ENCODE assay signal across 7 cellular contexts in the genomic region with DNA sequence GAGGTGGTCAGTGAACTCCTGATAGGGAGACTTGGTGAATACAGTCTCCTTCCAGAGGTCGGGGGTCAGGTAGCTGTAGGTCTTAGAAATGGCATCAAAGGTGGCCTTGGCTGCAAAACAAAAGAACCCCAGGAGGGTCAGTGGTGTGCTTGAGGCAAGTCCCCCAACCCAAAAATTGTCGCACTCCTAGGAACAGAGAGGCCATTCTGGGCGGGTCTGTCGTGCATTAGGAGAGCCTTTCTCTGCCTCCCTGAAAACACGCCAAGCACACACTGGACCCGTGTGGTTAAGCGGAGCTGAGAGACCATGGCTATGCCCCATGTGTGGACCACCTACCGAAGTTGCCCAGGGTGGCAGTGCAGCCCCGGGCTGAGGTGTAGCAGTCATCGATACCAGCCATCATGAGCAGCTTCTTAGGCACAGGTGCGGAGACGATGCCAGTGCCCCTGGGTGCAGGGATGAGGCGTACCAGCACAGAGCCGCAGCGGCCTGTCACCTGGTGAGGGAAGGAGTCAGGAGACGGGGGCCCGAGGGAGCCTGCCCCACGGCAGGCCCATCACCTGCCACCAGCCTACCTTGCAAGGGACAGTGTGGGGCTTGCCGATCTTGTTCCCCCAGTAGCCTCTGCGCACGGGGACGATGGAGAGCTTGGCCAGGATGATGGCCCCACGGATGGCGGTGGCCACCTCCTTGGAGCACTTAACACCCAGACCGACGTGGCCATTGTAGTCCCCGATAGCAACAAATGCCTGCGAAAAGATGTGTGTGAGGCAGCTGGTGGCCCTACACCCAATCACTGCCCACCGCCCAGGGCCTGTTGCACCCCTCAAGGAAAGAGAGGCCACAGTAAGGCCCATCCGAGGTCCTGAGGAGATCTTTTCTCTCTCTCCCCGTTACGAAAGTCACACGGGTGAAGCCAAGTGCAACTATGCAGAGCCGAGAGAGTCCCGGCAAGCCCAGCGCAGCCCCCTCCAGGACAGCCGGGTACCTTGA. TPM values are rescaled to one million over a fixed set of nuclear protein-coding genes. Genes with fewer than 3 reads are reported as not detected.
A peak's percentile ranks its signal among the peaks of the same experiment; 100 is the strongest.
DNase-seq lines count a peak whose midpoint lies in the region; TF ChIP-seq lines count a peak whose summit lies in the region.
"Not testable (repeated sequence)": the region's sequence is repeated elsewhere in the genome, so short reads cannot be mapped to it uniquely, and the experiment has no call there.
"Had no signal": no experiment of that assay in that cellular context is flagged by ENCODE, and none has a peak within 500 bp of the region (broad histone marks: within the 10 kb centered on the region; RNA-seq: fewer than 3 reads in every experiment).

No MANE protein-coding gene starts in this region.

- WGBS in ectodermal cell, 2 experiments: 90 to 91% methylated on average over 37 of the region's 37 CpGs
- no CpG with 5 or more reads among the region's 37 CpGs for WGBS in mesendoderm (ENCODE audit: extremely low coverage, insufficient coverage, low lambda C conversion rate)

- not testable (repeated sequence) for H4K5ac ChIP-seq in mesendoderm (ENCODE audit: low read length)

- CTCF ChIA-PET in OCI-LY7 (lab: Charles Lee; ENCODE audit: unreplicated experiment): not testable (repeated sequence)

- not testable (repeated sequence) for H4K8ac ChIP-seq in mesendoderm (ENCODE audit: low read depth, low read length)

- H3K56ac ChIP-seq in mesendoderm (ENCODE audit: low read length): peak overlapping the region; percentile 99

- not testable (repeated sequence) for H3K23ac ChIP-seq in mesendoderm (ENCODE audit: low read length)

- H3K36me3 ChIP-seq in OCI-LY7 (ENCODE audit: insufficient read depth, low read length) (peaks cover 64% of the 10 kb centered on the region), mesendoderm (ENCODE audit: control insufficient read depth, insufficient read depth, low read length) (peaks cover 15% of the 10 kb centered on the region)
- H3K36me3 ChIP-seq in ectodermal cell (ENCODE audit: control insufficient read depth, insufficient read depth, low read length): not testable (repeated sequence)

- H3K27ac ChIP-seq in OCI-LY7 (ENCODE audit: low read depth, low read length, poor library complexity, severe bottlenecking) (peak overlapping the region; percentile 80), ectodermal cell (ENCODE audit: insufficient read depth, low read depth, low read length, poor library complexity, severe bottlenecking) (peak overlapping the region; percentile 60)
- not testable (repeated sequence) for H3K27ac ChIP-seq in mesendoderm (ENCODE audit: low read depth, low read length)

- H3K4me3 ChIP-seq in GM12864 (ENCODE audit: low read depth, low read length) (peak overlapping the region; percentile 72), OCI-LY7 (ENCODE audit: low read depth, low read length, poor library complexity, severe bottlenecking) (peak overlapping the region; percentile 82), mesendoderm (ENCODE audit: low read length) (peak overlapping the region; percentile 42)
- H3K4me3 ChIP-seq in ectodermal cell (ENCODE audit: insufficient read depth, low read depth, low read length): not testable (repeated sequence)

- not testable (repeated sequence) for DNase-seq in GM12864 (ENCODE audit: low read depth); OCI-LY7 (ENCODE audit: low spot score); mesendoderm
- DNase-seq in activated T-cell treated with anti-CD3 and anti-CD28 coated beads, Interleukin-2, amount 50 U/mL, for 24 hours: peak; percentile 50

- not testable (repeated sequence) for H3K9me3 ChIP-seq in OCI-LY7 (ENCODE audit: low read length); ectodermal cell (ENCODE audit: control insufficient read depth, low read length)

- not testable (repeated sequence) for H2BK15ac ChIP-seq in mesendoderm (replicated peaks; ENCODE audit: low read depth)

- peak overlapping the region; percentile 87 for H3K4me3 Mint-ChIP-seq in activated T-cell treated with anti-CD3 and anti-CD28 coated beads, Interleukin-2, amount 50 U/mL, for 24 hours
- H3K4me3 Mint-ChIP-seq in stimulated activated naive CD8-positive, alpha-beta T cell treated with anti-CD3 and anti-CD28 coated beads, Interleukin-15, Interleukin-2, amounts not matched to agents 100 ng/mL and 50 ng/mL, for 24 hours: peak overlapping the region; percentile 98

- not testable (repeated sequence) for H2AK5ac ChIP-seq in mesendoderm (ENCODE audit: low read length)

- H3K36me3 Mint-ChIP-seq in activated T-cell treated with anti-CD3 and anti-CD28 coated beads, Interleukin-2, amount 50 U/mL, for 24 hours (ENCODE audit: low read depth): peaks cover 72% of the 10 kb centered on the region
- peaks cover 48% of the 10 kb centered on the region for H3K36me3 Mint-ChIP-seq in stimulated activated naive CD8-positive, alpha-beta T cell treated with anti-CD3 and anti-CD28 coated beads, Interleukin-15, Interleukin-2, amounts not matched to agents 100 ng/mL and 50 ng/mL, for 24 hours (ENCODE audit: low read depth)

- not testable (repeated sequence) for H3K79me1 ChIP-seq in mesendoderm (ENCODE audit: low read length)

- H3K79me2 ChIP-seq in OCI-LY7 (ENCODE audit: insufficient read depth, low read depth, low read length): peaks cover 60% of the 10 kb centered on the region
- peaks cover 37% of the 10 kb centered on the region for H3K79me2 ChIP-seq in mesendoderm (ENCODE audit: control insufficient read depth, insufficient read depth, low read length)

- H2AFZ ChIP-seq in OCI-LY7 (ENCODE audit: low read length): not testable (repeated sequence)

- peaks cover 43% of the 10 kb centered on the region for H3K4me1 Mint-ChIP-seq in activated T-cell treated with anti-CD3 and anti-CD28 coated beads, Interleukin-2, amount 50 U/mL, for 24 hours (ENCODE audit: low read depth)
- H3K4me1 Mint-ChIP-seq in stimulated activated naive CD8-positive, alpha-beta T cell treated with anti-CD3 and anti-CD28 coated beads, Interleukin-15, Interleukin-2, amounts not matched to agents 100 ng/mL and 50 ng/mL, for 24 hours (ENCODE audit: low read depth): peaks cover 49% of the 10 kb centered on the region

- H3K9me2 ChIP-seq in OCI-LY7 (ENCODE audit: insufficient read depth, low read length): not testable (repeated sequence)

- peak overlapping the region; percentile 94 for H3K27ac Mint-ChIP-seq in activated T-cell treated with anti-CD3 and anti-CD28 coated beads, Interleukin-2, amount 50 U/mL, for 24 hours
- H3K27ac Mint-ChIP-seq in stimulated activated naive CD8-positive, alpha-beta T cell treated with anti-CD3 and anti-CD28 coated beads, Interleukin-15, Interleukin-2, amounts not matched to agents 100 ng/mL and 50 ng/mL, for 24 hours: peak overlapping the region; percentile 98

- H3K27me3 Mint-ChIP-seq in activated T-cell treated with anti-CD3 and anti-CD28 coated beads, Interleukin-2, amount 50 U/mL, for 24 hours; stimulated activated naive CD8-positive, alpha-beta T cell treated with anti-CD3 and anti-CD28 coated beads, Interleukin-15, Interleukin-2, amounts not matched to agents 100 ng/mL and 50 ng/mL, for 24 hours: not testable (repeated sequence)

- H2BK5ac ChIP-seq in mesendoderm (ENCODE audit: low read length): not testable (repeated sequence)

- H3K9me3 Mint-ChIP-seq in activated T-cell treated with anti-CD3 and anti-CD28 coated beads, Interleukin-2, amount 50 U/mL, for 24 hours; stimulated activated naive CD8-positive, alpha-beta T cell treated with anti-CD3 and anti-CD28 coated beads, Interleukin-15, Interleukin-2, amounts not matched to agents 100 ng/mL and 50 ng/mL, for 24 hours: not testable (repeated sequence)

- not testable (repeated sequence) for TF ChIP-seq CTCF in GM12864 (IDR thresholded peaks at IDR 0.05; ENCODE audit: low read depth, low read length, missing control alignments); OCI-LY7 (conservative IDR thresholded peaks at IDR 0.05; ENCODE audit: low read length)

- H3K4me2 ChIP-seq in OCI-LY7 (ENCODE audit: low read length) (peak overlapping the region; percentile 96), mesendoderm (ENCODE audit: low read length) (peak overlapping the region; percentile 87)

- POLR2A ChIA-PET in OCI-LY7 (lab: Charles Lee): not testable (repeated sequence)

- TSS peak; percentile 96 for BruUV-seq in OCI-LY7 (replicated peaks; lab: Mats Ljungman, UMichigan)

- peaks cover 14% of the 10 kb centered on the region for H4K20me1 ChIP-seq in OCI-LY7 (ENCODE audit: insufficient read depth, low read length)

- H3K18ac ChIP-seq in mesendoderm (ENCODE audit: low read length): not testable (repeated sequence)

- H3K4ac ChIP-seq in mesendoderm (ENCODE audit: low read depth, low read length): not testable (repeated sequence)

- H3K4me1 ChIP-seq in OCI-LY7 (ENCODE audit: insufficient read depth, low read length, poor library complexity, severe bottlenecking): peaks cover 37% of the 10 kb centered on the region
- peaks cover 25% of the 10 kb centered on the region for H3K4me1 ChIP-seq in ectodermal cell (ENCODE audit: control insufficient read depth, insufficient read depth, low read length)
- H3K4me1 ChIP-seq in mesendoderm (ENCODE audit: control insufficient read depth, low read depth, low read length): not testable (repeated sequence)

- peak overlapping the region; percentile 99 for H3K9ac ChIP-seq in mesendoderm (ENCODE audit: low read length)

- H3K27me3 ChIP-seq in ectodermal cell (ENCODE audit: control insufficient read depth, insufficient read depth, low read length, poor library complexity, severe bottlenecking); mesendoderm (ENCODE audit: insufficient read depth, low read length, poor library complexity): not testable (repeated sequence)

- not testable (repeated sequence) for H2BK120ac ChIP-seq in mesendoderm (ENCODE audit: low read depth, low read length)

- intact Hi-C loops in OCI-LY7 (cut with micrococcal nuclease; ENCODE audit: unreplicated experiment): not testable (repeated sequence)

RNA-seq across cellular contexts. Expression of a gene that starts 2.2 kb away (rescaled TPM):
- total RNA-seq in OCI-LY7 (2014; rRNA removed; shearing (Covaris generic)): 2,266 and 2,461 TPM in 2 replicates
- total RNA-seq in OCI-LY7 (2022): 3,120 and 3,140 TPM in 2 replicates
- polyA plus RNA-seq in ectodermal cell (2013, experiment 1 of 4): 4,672 TPM
- polyA plus RNA-seq in ectodermal cell (2013, experiment 2 of 4): 4,645 TPM
- polyA plus RNA-seq in ectodermal cell (2013, experiment 3 of 4): 5,518 TPM
- polyA plus RNA-seq in ectodermal cell (2013, experiment 4 of 4): 6,083 TPM
- polyA plus RNA-seq in mesendoderm (2013, experiment 1 of 2): 5,567 TPM
- polyA plus RNA-seq in mesendoderm (2013, experiment 2 of 2): 5,746 TPM

RNA-seq across cellular contexts. Expression of a gene that starts 3.1 kb away (rescaled TPM):
- 240 and 317 TPM in 2 replicates for total RNA-seq in OCI-LY7 (2014; rRNA removed; shearing (Covaris generic))
- 180 and 201 TPM in 2 replicates for total RNA-seq in OCI-LY7 (2022)
- polyA plus RNA-seq in ectodermal cell (2013, experiment 1 of 4): 141 TPM
- polyA plus RNA-seq in ectodermal cell (2013, experiment 2 of 4): 134 TPM
- 163 TPM for polyA plus RNA-seq in ectodermal cell (2013, experiment 3 of 4)
- 178 TPM for polyA plus RNA-seq in ectodermal cell (2013, experiment 4 of 4)
- polyA plus RNA-seq in mesendoderm (2013, experiment 1 of 2): 149 TPM
- polyA plus RNA-seq in mesendoderm (2013, experiment 2 of 2): 156 TPM

RNA-seq across cellular contexts. Expression of a gene that starts 4.2 kb away (rescaled TPM):
- not detected in 2 replicates for total RNA-seq in OCI-LY7 (2014; rRNA removed; shearing (Covaris generic))
- total RNA-seq in OCI-LY7 (2022): not detected in 2 replicates
- polyA plus RNA-seq in ectodermal cell (2013, experiment 1 of 4): not detected
- not detected for polyA plus RNA-seq in ectodermal cell (2013, experiment 2 of 4)
- not detected for polyA plus RNA-seq in ectodermal cell (2013, experiment 3 of 4)
- not detected for polyA plus RNA-seq in ectodermal cell (2013, experiment 4 of 4)
- not detected for polyA plus RNA-seq in mesendoderm (2013, experiment 1 of 2)
- 0.06 TPM for polyA plus RNA-seq in mesendoderm (2013, experiment 2 of 2)
- total RNA-seq: Peyer's patch had no signal

RNA-seq across cellular contexts. Expression of a gene that starts 8.0 kb away (rescaled TPM):
- 0.35 TPM in 1 of 2 replicates, not detected in the other for total RNA-seq in OCI-LY7 (2014; rRNA removed; shearing (Covaris generic))
- 0.63 and 0.72 TPM in 2 replicates for total RNA-seq in OCI-LY7 (2022)
- polyA plus RNA-seq in ectodermal cell (2013, experiment 1 of 4): not detected
- polyA plus RNA-seq in ectodermal cell (2013, experiment 2 of 4): not detected
- 0.16 TPM for polyA plus RNA-seq in ectodermal cell (2013, experiment 3 of 4)
- not detected for polyA plus RNA-seq in ectodermal cell (2013, experiment 4 of 4)
- polyA plus RNA-seq in mesendoderm (2013, experiment 1 of 2): 0.08 TPM
- polyA plus RNA-seq in mesendoderm (2013, experiment 2 of 2): 0.13 TPM
- total RNA-seq: Peyer's patch had no signal

RNA-seq across cellular contexts. Expression of a gene that starts 9.4 kb away (rescaled TPM):
- 58.5 and 67.2 TPM in 2 replicates for total RNA-seq in OCI-LY7 (2014; rRNA removed; shearing (Covaris generic))
- total RNA-seq in OCI-LY7 (2022): 44.3 and 49.9 TPM in 2 replicates
- polyA plus RNA-seq in ectodermal cell (2013, experiment 1 of 4): 38.2 TPM
- 41.2 TPM for polyA plus RNA-seq in ectodermal cell (2013, experiment 2 of 4)
- polyA plus RNA-seq in ectodermal cell (2013, experiment 3 of 4): 36.1 TPM
- 38.3 TPM for polyA plus RNA-seq in ectodermal cell (2013, experiment 4 of 4)
- 29.8 TPM for polyA plus RNA-seq in mesendoderm (2013, experiment 1 of 2)
- 29.2 TPM for polyA plus RNA-seq in mesendoderm (2013, experiment 2 of 2)
